Comparison of ENCODE assay signal across 8 cellular contexts in genomic region chr17:79839363-79840203, GRCh38. TPM values are rescaled to one million over a fixed set of nuclear protein-coding genes. Genes with fewer than 3 reads are reported as not detected.
DNase-seq lines count a peak whose midpoint lies in the region; ATAC-seq, FAIRE-seq and TF ChIP-seq lines count a peak whose summit lies in the region.

TSS of gene CBX4 (minus strand) at chr17:79839440. CDS start at chr17:79839251, 189 bp downstream.

- no peak within 1 kb of the TSS for H2AK5ac ChIP-seq in H1 (ENCODE audit: low read depth, low read length)

- no peak within 1 kb of the TSS for H3K56ac ChIP-seq in H1 (replicated peaks; ENCODE audit: insufficient read length, low read depth, low read length)

- H2BK120ac ChIP-seq in H1 (replicated peaks; ENCODE audit: low read depth, low read length) = no peak within 1 kb of the TSS

- POLR2A ChIA-PET in H1 (lab: Charles Lee; ENCODE audit: partially characterized antibody) = interaction anchor here (0.6 to 7.6 kb wide), 22 partner anchors 9 to 1153 kb away, joined by 3 to 111 read pairs (median 4); partner anchors contain the start of genes CBX8 and CHMP6

- peak within 1 kb of the TSS; percentile 77 to 88 for H3K4me2 ChIP-seq in H1 (ENCODE audit: insufficient read depth in 1 of 2, low read depth in 2 of 2, low read length in 2 of 2)

- H4K8ac ChIP-seq in H1 (ENCODE audit: extremely low read depth, insufficient read depth, low read length) = peak within 1 kb of the TSS; percentile 65

- peak within 1 kb of the TSS in 1 of 4 experiments; percentile 3; a peak in 1 of 7 replicates for H3K9ac ChIP-seq in H1 (replicated peaks in 1 of 4; ENCODE audit: extremely low read depth in 1 of 4, low read depth in 3 of 4, low read length in 3 of 4)

- TF ChIP-seq RAD21 in H1 (IDR thresholded peaks at IDR 0.05 in 1 of 2, conservative IDR thresholded peaks at IDR 0.05 in 1 of 2; ENCODE audit: low read depth in 2 of 2, low read length in 2 of 2) = peak; percentile 17 to 45; a peak in 3 of 4 replicates

- peaks cover 0 to 8% of the 10 kb centered on the region in 2 experiments; a peak in 2 of 4 replicates for H3K9me3 ChIP-seq in H1 (ENCODE audit: insufficient read depth in 2 of 2, low read depth in 1 of 2, low read length in 1 of 2)

- CTCF ChIA-PET in H1 (lab: Charles Lee; ENCODE audit: partially characterized antibody) = interaction anchor here (0.6 to 11.6 kb wide), 23 partner anchors 9 to 351 kb away, joined by 3 to 181 read pairs (median 5); partner anchors contain the start of gene CBX2

- no peaks in the 10 kb centered on the region for H3K79me2 ChIP-seq in H1 (ENCODE audit: control insufficient read depth in 1 of 2, insufficient read depth in 2 of 2, low read length in 2 of 2)

- H2BK5ac ChIP-seq in H1 (ENCODE audit: low read depth, low read length) = no peak within 1 kb of the TSS

- H3K14ac ChIP-seq in H1 (ENCODE audit: insufficient read length) = no peak within 1 kb of the TSS

- peaks cover 11 to 19% of the 10 kb centered on the region in 2 experiments for H4K20me1 ChIP-seq in H1 (replicated peaks in 1 of 2; ENCODE audit: control insufficient read depth in 1 of 2, insufficient read depth in 2 of 2, low read length in 2 of 2)

- no peak within 1 kb of the TSS for H2BK20ac ChIP-seq in H1 (ENCODE audit: low read length)

- H3K27me3 ChIP-seq in H1 (replicated peaks in 1 of 4; ENCODE audit: control insufficient read depth in 3 of 4, extremely low read depth in 1 of 4, insufficient read depth in 3 of 4, low read length in 3 of 4) = peaks cover 63 to 87% (median 84%) of the 10 kb centered on the region in 4 experiments

- H3K4me3 ChIP-seq in H1 (ENCODE audit: extremely low read depth in 1 of 4, insufficient read depth in 2 of 4, low read depth in 3 of 4, low read length in 4 of 4) = peak within 1 kb of the TSS; percentile 43 to 63 (median 60)

- H3K4ac ChIP-seq in H1 (replicated peaks; ENCODE audit: insufficient read length, low read depth, low read length) = no peak within 1 kb of the TSS

- peak; percentile 68 for FAIRE-seq in HTR-8/SVneo (lab: Jason Lieb, UNC)
- no peak for FAIRE-seq in H1 (lab: Jason Lieb, UNC)

- peak within 1 kb of the TSS; percentile 85; the same call in 1 of the 2 replicates for H2BK12ac ChIP-seq in H1 (ENCODE audit: low read depth, low read length)

- H3K79me1 ChIP-seq in H1 (ENCODE audit: low read depth, low read length) = no peaks in the 10 kb centered on the region

- H2AFZ ChIP-seq in H1 (ENCODE audit: low read length) = no peak within 1 kb of the TSS; the same call in 1 of the 2 replicates

- peak in 1 of 2 experiments; percentile 50; a peak in 2 of 3 replicates for TF ChIP-seq POLR2A in H1 (IDR thresholded peaks at IDR 0.05; ENCODE audit: control extremely low read depth in 1 of 2, low read depth in 2 of 2, low read length in 2 of 2)

- H3K27ac ChIP-seq in H1 (ENCODE audit: low read depth, low read length) = no peak within 1 kb of the TSS

- peaks cover 6 to 51% (median 39%) of the 10 kb centered on the region in 4 experiments for H3K4me1 ChIP-seq in H1 (replicated peaks in 1 of 4; ENCODE audit: control insufficient read depth in 3 of 4, insufficient read depth in 4 of 4, low read length in 3 of 4)

- no peak within 1 kb of the TSS for H3K23ac ChIP-seq in H1 (ENCODE audit: insufficient read length)

- peaks cover 19% of the 10 kb centered on the region; the same call in 1 of the 2 replicates for H3K23me2 ChIP-seq in H1 (ENCODE audit: low read depth, low read length)

- H2BK15ac ChIP-seq in H1 (ENCODE audit: low read length) = peak within 1 kb of the TSS; percentile 53; the same call in 1 of the 2 replicates

- 0 out of 3 replicates have a peak, but pooled peaks of 1 of the 2 experiments have one; percentile 27 for TF ChIP-seq EP300 in H1 (IDR thresholded peaks at IDR 0.05; ENCODE audit: borderline replicate concordance in 1 of 2, low read depth in 2 of 2, low read length in 2 of 2)

- no peak within 1 kb of the TSS for H4K91ac ChIP-seq in H1 (replicated peaks; ENCODE audit: insufficient read length, low read length)

- peak; percentile 97 for DNase-seq in CD1c-positive myeloid dendritic cell (ENCODE audit: extremely low spot score)
- DNase-seq in HTR-8/SVneo (ENCODE audit: insufficient read length, low spot score) = peak; percentile 94
- DNase-seq in NOMO-1 treated with DMSO at 0.1 percent for 48 hours (lab: John Stamatoyannopoulos, UW; ENCODE audit: unreplicated experiment) = peak; percentile 85
- DNase-seq in activated CD8-positive, alpha-beta memory T cell treated with anti-CD3 and anti-CD28 coated beads for 48 hours (ENCODE audit: low read depth in 2 of 3, low spot score in 2 of 3) = peak in 2 of 3 experiments; percentile 69 to 83
- peak in 1 of 2 experiments; percentile 85 for DNase-seq in H1 (ENCODE audit: low read depth in 1 of 2, low spot score in 2 of 2)
- peak; percentile 98 for DNase-seq in mesenteric fat pad (ENCODE audit: low spot score)
- peak; percentile 76 for DNase-seq in stimulated activated CD8-positive, alpha-beta memory T cell treated with anti-CD3 and anti-CD28 coated beads, Interleukin-15, amount 100 ng/mL, for 1 hour (ENCODE audit: low read depth)

- H3K36me3 ChIP-seq in H1 (ENCODE audit: control insufficient read depth in 2 of 4, insufficient read depth in 4 of 4, low read length in 3 of 4) = peaks cover 0 to 16% (median 0%) of the 10 kb centered on the region in 4 experiments; a peak in 1 of 8 replicates

- peak within 1 kb of the TSS; percentile 48 for H3K18ac ChIP-seq in H1 (ENCODE audit: extremely low read depth, low read length)

- TF ChIP-seq CTCF in H1 (IDR thresholded peaks at IDR 0.05; ENCODE audit: control extremely low read depth in 1 of 3, insufficient read depth in 1 of 3, low read depth in 1 of 3, low read length in 3 of 3) = peak; percentile 54 to 69 (median 61)

- ATAC-seq in GM19455 (IDR thresholded peaks at IDR 0.05; ENCODE audit: unreplicated experiment) = peak; percentile 58

- WGBS in H1 (ENCODE audit: extremely low coverage in 1 of 2, insufficient coverage in 1 of 2, insufficient read length in 1 of 2, insufficient replicate concordance in 2 of 2, low coverage in 1 of 2, low lambda C conversion rate in 2 of 2, missing lambda C conversion rate in 1 of 2), 2 experiments = 2% methylated on average over 33 of the region's 96 CpGs; no CpG with 5 or more reads in 1 of the 2 experiments

- H4K5ac ChIP-seq in H1 (ENCODE audit: insufficient read length, low read depth, low read length) = no peak within 1 kb of the TSS

TF ChIP-seq in H1, 55 proteins besides CTCF, POLR2A, EP300 and RAD21 (continues in another document):
- no peak for TF ChIP-seq JUN (IDR thresholded peaks at IDR 0.05; ENCODE audit: low read depth, low read length)
- TF ChIP-seq ATF3 (IDR thresholded peaks at IDR 0.05; ENCODE audit: insufficient read depth, low read depth, low read length) = peak; percentile 83
- peak; percentile 69; the same call in 1 of the 2 replicates for TF ChIP-seq KDM1A (IDR thresholded peaks at IDR 0.05; ENCODE audit: borderline replicate concordance, low read length)
- TF ChIP-seq HDAC6 (IDR thresholded peaks at IDR 0.05; ENCODE audit: low read depth, low read length) = no peak
- TF ChIP-seq PHF8 (conservative IDR thresholded peaks at IDR 0.05; ENCODE audit: low read depth, low read length) = 0 out of 2 replicates have a peak, but pooled peaks have one; percentile 16
- TF ChIP-seq SP1 (IDR thresholded peaks at IDR 0.05; ENCODE audit: low read depth, low read length) = no peak
- no peak for TF ChIP-seq SIRT6 (IDR thresholded peaks at IDR 0.05; ENCODE audit: low read length)

RNA-seq across cellular contexts. Expression of gene CBX4, which starts in this region (rescaled TPM):
- total RNA-seq in H1 (2021; fragmentation: NEBNext Ultra II Directional; extraction: Animal tissue kit (Norgen Biotek cat#: 25700)) = 3.2 and 4.0 TPM in 2 replicates
- 1.8 and 3.6 TPM in 2 replicates for polyA plus RNA-seq in H1 (2011; rRNA removed)
- polyA plus RNA-seq in H1 (2011; cell fraction: cytosol; rRNA removed) = 3.5 TPM
- 5.3 TPM for polyA plus RNA-seq in H1 (2011; cell fraction: nucleus; rRNA removed)
- polyA plus RNA-seq in H1 (2012, experiment 1 of 2) = 0.79 to 2.9 TPM (median 2.4 TPM) in 4 replicates
- polyA plus RNA-seq in H1 (2012, experiment 2 of 2) = 1.8 TPM
- 2.0 TPM for polyA plus RNA-seq in H1 (2013, experiment 1 of 2)
- polyA plus RNA-seq in H1 (2013, experiment 2 of 2) = 1.9 TPM
- 1.9 and 3.6 TPM in 2 replicates for polyA minus RNA-seq in H1 (2011; rRNA and poly(A)+ RNA removed)
- 13.8 TPM for polyA minus RNA-seq in H1 (2011; cell fraction: cytosol; rRNA and poly(A)+ RNA removed)
- 6.5 TPM for polyA minus RNA-seq in H1 (2011; cell fraction: nucleus; rRNA and poly(A)+ RNA removed)
- total RNA-seq in mesenteric fat pad = 16.9 TPM
